9 cellular contexts compared by ENCODE assay signal in the genomic region with DNA sequence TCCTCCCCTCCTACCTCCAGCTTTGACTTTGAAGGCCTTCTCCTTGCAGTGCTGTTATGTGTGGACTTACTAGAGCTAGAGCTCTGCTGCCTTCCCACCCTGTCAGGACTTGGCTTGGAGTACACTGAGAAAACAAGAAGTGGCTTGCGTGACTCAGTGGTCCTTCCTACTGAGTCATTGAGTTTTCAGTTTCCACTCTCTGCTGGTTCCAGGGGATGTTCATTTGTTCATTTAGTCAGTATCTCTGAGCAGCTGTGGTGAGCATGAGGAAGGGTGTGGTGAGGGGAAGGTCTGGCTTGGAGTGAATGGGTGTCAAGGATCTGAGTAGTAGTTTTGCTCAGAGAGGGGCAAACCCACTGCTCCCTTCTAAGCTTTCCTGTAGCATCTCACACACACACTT. TPM values are rescaled to one million over a fixed set of nuclear protein-coding genes. Genes with fewer than 3 reads are reported as not detected.
DNase-seq lines count a peak whose midpoint lies in the region; ATAC-seq and TF ChIP-seq lines count a peak whose summit lies in the region.
"Had no signal": no experiment of that assay in that cellular context is flagged by ENCODE, and none has a peak within 500 bp of the region (broad histone marks: within the 10 kb centered on the region; RNA-seq: fewer than 3 reads in every experiment).

No MANE protein-coding gene starts in this region.

- no peak overlapping the region for H3K27ac Mint-ChIP-seq in progenitor cell of endocrine pancreas

- no peaks in the 10 kb centered on the region for H3K36me3 ChIP-seq in esophagus squamous epithelium

- peaks cover 0 to 12% (median 4%) of the 10 kb centered on the region in 3 donors for H3K9me3 ChIP-seq in esophagus squamous epithelium

- H3K36me3 Mint-ChIP-seq in progenitor cell of endocrine pancreas (ENCODE audit: insufficient read depth) = no peaks in the 10 kb centered on the region

- intact Hi-C loops in esophagus squamous epithelium (cut with DNase I) = no loop called here

- DNase-seq in AG20443 (ENCODE audit: low spot score) (peak; percentile 69), hepatic stellate cell (ENCODE audit: low spot score) (peak; percentile 32), ecto neural progenitor cell (ENCODE audit: low spot score) (no peak), progenitor cell of endocrine pancreas (ENCODE audit: low spot score, unreplicated experiment) (no peak), esophagus squamous epithelium (lab: John Stamatoyannopoulos, UW) (no peak), mesenteric fat pad (ENCODE audit: low spot score) (no peak)
- peak; percentile 72 to 80 for DNase-seq in activated CD4-positive, alpha-beta T cell treated with anti-CD3 and anti-CD28 coated beads, Interleukin-2, amount 50 U/mL, for 48 hours

- WGBS in esophagus squamous epithelium, 2 donors = 57 to 60% methylated on average over 1 of the region's 1 CpG

- no peaks in the 10 kb centered on the region for H3K27me3 ChIP-seq in esophagus squamous epithelium

- no peak overlapping the region for H3K4me3 ChIP-seq in esophagus squamous epithelium

- peaks cover 6% of the 10 kb centered on the region for H3K27me3 Mint-ChIP-seq in progenitor cell of endocrine pancreas

- TF ChIP-seq CTCF in progenitor cell of endocrine pancreas (IDR thresholded peaks at IDR 0.05; ENCODE audit: unreplicated experiment) (no peak), esophagus squamous epithelium (IDR thresholded peaks at IDR 0.05) (no peak)

- no peak overlapping the region for H3K27ac ChIP-seq in esophagus squamous epithelium
- H3K27ac ChIP-seq: parathyroid adenoma had no signal

- H3K4me1 Mint-ChIP-seq in progenitor cell of endocrine pancreas (ENCODE audit: low read depth) = no peaks in the 10 kb centered on the region

- H3K4me3 Mint-ChIP-seq in progenitor cell of endocrine pancreas (ENCODE audit: low read depth) = no peak overlapping the region

- no peak for TF ChIP-seq POLR2A in esophagus squamous epithelium (IDR thresholded peaks at IDR 0.05)

- no peaks in the 10 kb centered on the region for H3K4me1 ChIP-seq in esophagus squamous epithelium
- H3K4me1 ChIP-seq: parathyroid adenoma had no signal

- peak; percentile 57 for ATAC-seq in HG03060 (IDR thresholded peaks at IDR 0.05; ENCODE audit: low read depth, unreplicated experiment)

- H3K9me3 Mint-ChIP-seq in progenitor cell of endocrine pancreas (ENCODE audit: low read depth) = peaks cover 4% of the 10 kb centered on the region

RNA-seq across cellular contexts. Expression of a gene that starts 17.2 kb away (rescaled TPM):
- total RNA-seq in progenitor cell of endocrine pancreas (4.2 and 5.4 TPM in 2 replicates), esophagus squamous epithelium (10 to 100 TPM; 24.8 to 44.0 (median 34.8) TPM), mesenteric fat pad (47.6 TPM)

Comparison
In these comparisons a context has a peak if more than half of its experiments do, and no peak if none do; other contexts are left out.
1. DNase-seq: peak in AG20443 (single experiment), activated CD4-positive, alpha-beta T cell treated with anti-CD3 and anti-CD28 coated beads, Interleukin-2, amount 50 U/mL, for 48 hours (2 of 2) and hepatic stellate cell (single experiment); none in ecto neural progenitor cell (single experiment), progenitor cell of endocrine pancreas (single experiment), esophagus squamous epithelium (single experiment) and mesenteric fat pad (single experiment).